20 cellular contexts compared by ENCODE assay signal in the genomic region with DNA sequence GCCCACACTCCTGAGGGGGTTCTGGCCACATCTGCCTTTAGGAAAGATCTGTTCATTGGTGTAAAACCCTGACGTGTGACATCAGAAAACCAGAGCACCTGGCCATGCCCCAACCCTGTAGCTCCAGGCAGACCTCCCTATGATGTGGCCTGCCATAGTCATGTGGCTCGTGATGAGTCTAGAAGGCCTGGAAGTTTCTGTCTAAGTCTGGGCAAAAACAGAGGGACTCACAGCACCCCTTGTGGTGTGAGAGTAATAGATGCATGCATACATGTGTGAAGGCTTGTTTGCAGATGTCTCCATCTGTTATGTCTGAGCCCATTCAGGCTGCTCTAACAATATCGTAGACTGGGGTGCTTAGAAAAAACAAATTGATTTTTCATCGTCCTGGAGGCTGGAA.
DNase-seq lines count a peak whose midpoint lies in the region; ATAC-seq, FAIRE-seq and TF ChIP-seq lines count a peak whose summit lies in the region.
"Had no signal": no experiment of that assay in that cellular context is flagged by ENCODE, and none has a peak within 500 bp of the region (broad histone marks: within the 10 kb centered on the region; RNA-seq: fewer than 3 reads in every experiment).

No MANE protein-coding gene starts in this region.

- H3K23ac ChIP-seq in H1 (ENCODE audit: insufficient read length) = no peak overlapping the region

- ATAC-seq in HepG2 (peak; percentile 68), right lobe of liver (no peak)

- H3K4me3 Mint-ChIP-seq in activated naive CD4-positive, alpha-beta T cell treated with anti-CD3 and anti-CD28 coated beads for 36 hours = no peak overlapping the region
- H3K4me3 Mint-ChIP-seq: CD14-positive monocyte had no signal

- peak overlapping the region; percentile 3; the same call in 1 of the 2 replicates for H4K8ac ChIP-seq in H1 (ENCODE audit: extremely low read depth, insufficient read depth, low read length)

- no peaks in the 10 kb centered on the region for H3K4me1 Mint-ChIP-seq in activated naive CD4-positive, alpha-beta T cell treated with anti-CD3 and anti-CD28 coated beads for 36 hours (ENCODE audit: low read depth)
- H3K4me1 Mint-ChIP-seq: CD14-positive monocyte had no signal

- H3K4ac ChIP-seq in H1 (replicated peaks; ENCODE audit: insufficient read length, low read depth, low read length) = no peak overlapping the region

- no peaks in the 10 kb centered on the region for H3K9me3 Mint-ChIP-seq in activated naive CD4-positive, alpha-beta T cell treated with anti-CD3 and anti-CD28 coated beads for 36 hours

- H4K5ac ChIP-seq in H1 (ENCODE audit: insufficient read length, low read depth, low read length) = no peak overlapping the region

- no peak overlapping the region for H3K18ac ChIP-seq in H1 (ENCODE audit: extremely low read depth, low read length)

- BruUV-seq in HepG2 (replicated peaks; lab: Mats Ljungman, UMichigan) = no TSS peak

- H3K4me1 ChIP-seq in HepG2 (ENCODE audit: insufficient read depth, low read length) (no peaks in the 10 kb centered on the region), right lobe of liver (no peaks in the 10 kb centered on the region), OCI-LY1 (ENCODE audit: insufficient read depth, low read length, severe bottlenecking) (no peaks in the 10 kb centered on the region), H1 (replicated peaks in 1 of 4; ENCODE audit: control insufficient read depth in 3 of 4, insufficient read depth in 4 of 4, low read length in 3 of 4) (no peaks in the 10 kb centered on the region; a peak in 2 of 7 replicates)

- no peaks in the 10 kb centered on the region for H3K36me3 ChIP-seq in HepG2 (replicated peaks in 1 of 2; ENCODE audit: control insufficient read depth in 1 of 2, insufficient read depth in 2 of 2, low read length in 2 of 2)
- no peaks in the 10 kb centered on the region for H3K36me3 ChIP-seq in right lobe of liver
- no peaks in the 10 kb centered on the region for H3K36me3 ChIP-seq in OCI-LY1 (ENCODE audit: insufficient read depth, low read length)
- no peaks in the 10 kb centered on the region for H3K36me3 ChIP-seq in H1 (ENCODE audit: control insufficient read depth in 2 of 4, insufficient read depth in 4 of 4, low read length in 3 of 4)

- H3K14ac ChIP-seq in H1 (ENCODE audit: insufficient read length) = no peak overlapping the region

- 0% methylated on average over 2 of the region's 4 CpGs for WGBS in HepG2 (ENCODE audit: low lambda C conversion rate)
- WGBS in right lobe of liver (ENCODE audit: insufficient coverage, low coverage, low lambda C conversion rate, missing lambda C conversion rate) = 67% methylated on average over 3 of the region's 4 CpGs
- 90% methylated on average over 4 of the region's 4 CpGs; no CpG with 5 or more reads in 1 of the 2 experiments for WGBS in H1 (ENCODE audit: extremely low coverage in 1 of 2, insufficient coverage in 1 of 2, insufficient read length in 1 of 2, insufficient replicate concordance in 2 of 2, low coverage in 1 of 2, low lambda C conversion rate in 2 of 2, missing lambda C conversion rate in 1 of 2), 2 experiments

- H3K36me3 Mint-ChIP-seq in activated naive CD4-positive, alpha-beta T cell treated with anti-CD3 and anti-CD28 coated beads for 36 hours (ENCODE audit: low read depth) = no peaks in the 10 kb centered on the region
- H3K36me3 Mint-ChIP-seq: CD14-positive monocyte had no signal

- intact Hi-C loops in HepG2 (cut with micrococcal nuclease; ENCODE audit: unreplicated experiment) = no loop called here
- intact Hi-C loops in right lobe of liver (cut with DNase I) = no loop called here
- intact Hi-C loops in activated naive CD4-positive, alpha-beta T cell treated with anti-CD3 and anti-CD28 coated beads for 36 hours (cut with micrococcal nuclease) = no loop called here

- FAIRE-seq in HepG2 (lab: Jason Lieb, UNC) = no peak
- FAIRE-seq in H1 (lab: Jason Lieb, UNC) = no peak
- FAIRE-seq in GM12892 (lab: Jason Lieb, UNC) = no peak
- FAIRE-seq: GM12891, RCC 7860 had no signal

- H3K27me3 Mint-ChIP-seq in activated naive CD4-positive, alpha-beta T cell treated with anti-CD3 and anti-CD28 coated beads for 36 hours (ENCODE audit: low read depth) = peaks cover 4% of the 10 kb centered on the region

- H2BK120ac ChIP-seq in H1 (replicated peaks; ENCODE audit: low read depth, low read length) = no peak overlapping the region

- H3K9me3 ChIP-seq in HepG2 (ENCODE audit: low read length) = no peaks in the 10 kb centered on the region
- no peaks in the 10 kb centered on the region for H3K9me3 ChIP-seq in right lobe of liver
- no peaks in the 10 kb centered on the region for H3K9me3 ChIP-seq in OCI-LY1 (ENCODE audit: low read length)
- no peaks in the 10 kb centered on the region for H3K9me3 ChIP-seq in H1 (ENCODE audit: insufficient read depth in 2 of 2, low read depth in 1 of 2, low read length in 1 of 2)

- H3F3A ChIP-seq in OCI-LY1 (ENCODE audit: insufficient read depth, low read length) = no peaks in the 10 kb centered on the region

- POLR2A ChIA-PET in HepG2 (lab: Yijun Ruan, JAX) (no interaction called here), H1 (lab: Charles Lee; ENCODE audit: partially characterized antibody) (interaction anchor here (1.0 kb wide), 1 partner anchor 28 kb away, joined by 3 read pairs; no protein-coding TSS in a partner anchor)

- no peak overlapping the region for H2AK5ac ChIP-seq in H1 (ENCODE audit: low read depth, low read length)

- no peak overlapping the region for H3K27ac Mint-ChIP-seq in activated naive CD4-positive, alpha-beta T cell treated with anti-CD3 and anti-CD28 coated beads for 36 hours
- H3K27ac Mint-ChIP-seq: CD14-positive monocyte had no signal

- no peak overlapping the region for H2BK5ac ChIP-seq in H1 (ENCODE audit: low read depth, low read length)

- no peak for TF ChIP-seq POLR2A in HepG2 (IDR thresholded peaks at IDR 0.05; ENCODE audit: insufficient read depth in 1 of 2, low read depth in 2 of 2, low read length in 2 of 2)
- no peak for TF ChIP-seq POLR2A in right lobe of liver (IDR thresholded peaks at IDR 0.05)
- no peak for TF ChIP-seq POLR2A in H1 (IDR thresholded peaks at IDR 0.05; ENCODE audit: control extremely low read depth in 1 of 2, low read depth in 2 of 2, low read length in 2 of 2)
- no peak for TF ChIP-seq POLR2A in GM12892 (IDR thresholded peaks at IDR 0.05; ENCODE audit: low read depth, low read length)

- H4K91ac ChIP-seq in H1 (replicated peaks; ENCODE audit: insufficient read length, low read length) = no peak overlapping the region

- H3K9me2 ChIP-seq in OCI-LY1 (ENCODE audit: low read depth, low read length) = no peaks in the 10 kb centered on the region

- no peak overlapping the region for H3K9ac ChIP-seq in HepG2 (ENCODE audit: insufficient read depth, low read depth, low read length)
- no peak overlapping the region for H3K9ac ChIP-seq in OCI-LY1 (ENCODE audit: low read length)
- no peak overlapping the region for H3K9ac ChIP-seq in H1 (replicated peaks in 1 of 4; ENCODE audit: extremely low read depth in 1 of 4, low read depth in 3 of 4, low read length in 3 of 4)

- H3K79me1 ChIP-seq in H1 (ENCODE audit: low read depth, low read length) = no peaks in the 10 kb centered on the region

- H3K27ac ChIP-seq in HepG2 (ENCODE audit: extremely low read length, insufficient read depth, low read length) (no peak overlapping the region), right lobe of liver (no peak overlapping the region), OCI-LY1 (ENCODE audit: low read depth, low read length, poor library complexity, severe bottlenecking) (no peak overlapping the region), H1 (ENCODE audit: low read depth, low read length) (no peak overlapping the region)

- H2BK12ac ChIP-seq in H1 (ENCODE audit: low read depth, low read length) = no peak overlapping the region

- no peak overlapping the region for H2BK15ac ChIP-seq in H1 (ENCODE audit: low read length)

- H3K4me2 ChIP-seq in HepG2 (ENCODE audit: low read depth, low read length) (no peak overlapping the region), OCI-LY1 (ENCODE audit: low read length) (no peak overlapping the region), H1 (ENCODE audit: insufficient read depth in 1 of 2, low read depth in 2 of 2, low read length in 2 of 2) (no peak overlapping the region)

- H4K20me1 ChIP-seq in HepG2 (ENCODE audit: insufficient read depth, low read length) = no peaks in the 10 kb centered on the region
- H4K20me1 ChIP-seq in OCI-LY1 (ENCODE audit: insufficient read depth, low read length) = no peaks in the 10 kb centered on the region
- no peaks in the 10 kb centered on the region for H4K20me1 ChIP-seq in H1 (replicated peaks in 1 of 2; ENCODE audit: control insufficient read depth in 1 of 2, insufficient read depth in 2 of 2, low read length in 2 of 2)

- TF ChIP-seq RAD21 in HepG2 (CRISPR knock-in tag; IDR thresholded peaks at IDR 0.05) = no peak
- no peak for TF ChIP-seq RAD21 in H1 (IDR thresholded peaks at IDR 0.05 in 1 of 2, conservative IDR thresholded peaks at IDR 0.05 in 1 of 2; ENCODE audit: low read depth in 2 of 2, low read length in 2 of 2)

- DNase-seq in HepG2 (ENCODE audit: low spot score) (no peak), right lobe of liver (no peak), H1 (ENCODE audit: low read depth in 1 of 2, low spot score in 2 of 2) (no peak), GM12892 (ENCODE audit: insufficient read length) (no peak), NCI-H1105 (lab: John Stamatoyannopoulos, UW) (no peak)
- no peak for DNase-seq in stimulated activated CD4-positive, alpha-beta T cell treated with anti-CD3 and anti-CD28 coated beads, Interleukin-2, amount 100 ng/mL, for 24 hours
- DNase-seq in activated naive CD4-positive, alpha-beta T cell treated with anti-CD3 and anti-CD28 coated beads for 36 hours = no peak
- DNase-seq: AML-193, KBM-7, NCI-H1105 treated with DMSO at 0.1 percent for 48 hours, NCI-H2029 treated with DMSO at 0.1 percent for 48 hours, NCI-H2171, NCI-H524 treated with DMSO at 0.1 percent for 48 hours, NCI-H82, OCI-M1, Right ventricle myocardium superior had no signal

- TF ChIP-seq EP300 in HepG2 (IDR thresholded peaks at IDR 0.05; ENCODE audit: low read depth in 2 of 2, low read length in 2 of 2) (no peak), HepG2 (CRISPR knock-in tag; IDR thresholded peaks at IDR 0.05; ENCODE audit: borderline replicate concordance) (no peak), H1 (IDR thresholded peaks at IDR 0.05; ENCODE audit: borderline replicate concordance in 1 of 2, low read depth in 2 of 2, low read length in 2 of 2) (no peak)

- H2BK20ac ChIP-seq in H1 (ENCODE audit: low read length) = no peak overlapping the region

- in situ Hi-C loops in HepG2 (cut with HindIII; ENCODE audit: extremely low pct_ligation_motif_present, low pct_unique_long_range_greater_than_20kb) = no loop called here

- CTCF ChIA-PET in HepG2 (lab: Yijun Ruan, JAX; ENCODE audit: low intra/inter-chr PET ratio, low total read pairs) = no interaction called here
- CTCF ChIA-PET in H1 (lab: Charles Lee; ENCODE audit: partially characterized antibody) = interaction anchor here (0.9 to 2.2 kb wide), 6 partner anchors 10 to 86 kb away, joined by 3 to 9 read pairs (median 4); no protein-coding TSS in a partner anchor
- CTCF ChIA-PET in activated naive CD4-positive, alpha-beta T cell treated with anti-CD3 and anti-CD28 coated beads for 36 hours (lab: Charles Lee) = no interaction called here

- H3K4me3 ChIP-seq in HepG2 (replicated peaks in 1 of 3; ENCODE audit: insufficient read depth in 1 of 3, low read depth in 2 of 3, low read length in 3 of 3) (no peak overlapping the region), right lobe of liver (no peak overlapping the region), OCI-LY1 (ENCODE audit: low read depth, low read length, poor library complexity, severe bottlenecking) (no peak overlapping the region), H1 (ENCODE audit: extremely low read depth in 1 of 4, insufficient read depth in 2 of 4, low read depth in 3 of 4, low read length in 4 of 4) (no peak overlapping the region)

- H3K56ac ChIP-seq in H1 (replicated peaks; ENCODE audit: insufficient read length, low read depth, low read length) = no peak overlapping the region

- H3K27me3 ChIP-seq in HepG2 (ENCODE audit: control insufficient read depth in 1 of 2, insufficient read depth in 2 of 2, low read length in 2 of 2) (peaks cover 4 to 30% of the 10 kb centered on the region in 2 experiments; a peak in 3 of 5 replicates), right lobe of liver (no peaks in the 10 kb centered on the region), OCI-LY1 (ENCODE audit: insufficient read depth, low read length) (peaks cover 13% of the 10 kb centered on the region; the same call in 1 of the 2 replicates), H1 (replicated peaks in 1 of 4; ENCODE audit: control insufficient read depth in 3 of 4, extremely low read depth in 1 of 4, insufficient read depth in 3 of 4, low read length in 3 of 4) (no peaks in the 10 kb centered on the region)

- no peak overlapping the region for H2AFZ ChIP-seq in HepG2 (ENCODE audit: low read length)
- H2AFZ ChIP-seq in OCI-LY1 (ENCODE audit: low read length) = no peak overlapping the region
- no peak overlapping the region for H2AFZ ChIP-seq in H1 (ENCODE audit: low read length)

- H3K23me2 ChIP-seq in H1 (ENCODE audit: low read depth, low read length) = no peaks in the 10 kb centered on the region

- TF ChIP-seq CTCF in HepG2 (CRISPR knock-in tag; IDR thresholded peaks at IDR 0.05) (no peak), right lobe of liver (IDR thresholded peaks at IDR 0.05) (no peak), OCI-LY1 (IDR thresholded peaks at IDR 0.05; ENCODE audit: low read length) (peak; percentile 38; the same call in 1 of the 2 replicates), H1 (IDR thresholded peaks at IDR 0.05; ENCODE audit: control extremely low read depth in 1 of 3, insufficient read depth in 1 of 3, low read depth in 1 of 3, low read length in 3 of 3) (peak in 2 of 3 experiments; percentile 13 to 24; a peak in 2 of 4 replicates)

- H3K79me2 ChIP-seq in HepG2 (ENCODE audit: insufficient read depth, low read length) (no peaks in the 10 kb centered on the region), OCI-LY1 (ENCODE audit: insufficient read depth, low read length) (no peaks in the 10 kb centered on the region), H1 (ENCODE audit: control insufficient read depth in 1 of 2, insufficient read depth in 2 of 2, low read length in 2 of 2) (no peaks in the 10 kb centered on the region)

Comparison
In these comparisons a context has a peak if more than half of its experiments do, and no peak if none do; other contexts are left out.
1. CTCF ChIP-seq: peak in OCI-LY1 (single experiment) and H1 (2 of 3); none in HepG2 (single experiment) and right lobe of liver (0 of 4).
2. Of the 41 proteins assayed by ChIP-seq in both HepG2 and H1: peak only in HepG2: none; only in H1: CTCF; in both: none; in neither: 40.